In genomic region chr12:2075558-2076195, GRCh38 we compare ENCODE assay signal across 15 cellular contexts. TPM values are rescaled to one million over a fixed set of nuclear protein-coding genes. Genes with fewer than 3 reads are reported as not detected.
DNase-seq lines count a peak whose midpoint lies in the region; ATAC-seq, FAIRE-seq and TF ChIP-seq lines count a peak whose summit lies in the region.
"Had no signal": no experiment of that assay in that cellular context is flagged by ENCODE, and none has a peak within 500 bp of the region (broad histone marks: within the 10 kb centered on the region; RNA-seq: fewer than 3 reads in every experiment).

No MANE protein-coding gene starts in this region.

- H3K27ac ChIP-seq in astrocyte (ENCODE audit: low read depth, low read length) (no peak overlapping the region), mesodermal cell (ENCODE audit: low read depth, low read length, severe bottlenecking) (peak overlapping the region; percentile 10), thoracic aorta (peak overlapping the region; percentile 85 to 88)
- H3K27ac ChIP-seq: RWPE1 had no signal

- H3K9me3 ChIP-seq in astrocyte (ENCODE audit: insufficient read depth, low read depth, low read length), result no peaks in the 10 kb centered on the region
- peaks cover 3% of the 10 kb centered on the region for H3K9me3 ChIP-seq in mesodermal cell (ENCODE audit: control insufficient read depth, low read length)
- no peaks in the 10 kb centered on the region for H3K9me3 ChIP-seq in thoracic aorta
- H3K9me3 ChIP-seq: ovary had no signal

- H3K4me1 ChIP-seq in astrocyte (ENCODE audit: insufficient read depth, low read length) (no peaks in the 10 kb centered on the region), mesodermal cell (ENCODE audit: control insufficient read depth, insufficient read depth, low read length, poor library complexity, severe bottlenecking) (peaks cover 14% of the 10 kb centered on the region), thoracic aorta (ENCODE audit: control insufficient read depth in 1 of 2, low read depth in 2 of 2) (peaks cover 16 to 68% of the 10 kb centered on the region in 2 donors)

- H3K27me3 Mint-ChIP-seq in astrocyte (ENCODE audit: low read depth, unreplicated experiment), result no peaks in the 10 kb centered on the region
- H3K27me3 Mint-ChIP-seq: activated CD8-positive, alpha-beta T cell treated with anti-CD3 and anti-CD28 coated beads for 36 hours had no signal

- no peak overlapping the region for H3K4me3 Mint-ChIP-seq in astrocyte (ENCODE audit: unreplicated experiment)
- H3K4me3 Mint-ChIP-seq: activated CD8-positive, alpha-beta T cell treated with anti-CD3 and anti-CD28 coated beads for 36 hours had no signal

- H3K36me3 ChIP-seq in astrocyte (ENCODE audit: insufficient read depth, low read length) (no peaks in the 10 kb centered on the region), mesodermal cell (ENCODE audit: control insufficient read depth, insufficient read depth, low read length) (no peaks in the 10 kb centered on the region), thoracic aorta (no peaks in the 10 kb centered on the region)
- H3K36me3 ChIP-seq: ovary had no signal

- DNase-seq in astrocyte (ENCODE audit: low read depth) (no peak), Right ventricle myocardium inferior (ENCODE audit: missing footprints) (no peak), thoracic aorta (ENCODE audit: low spot score) (no peak), activated gamma-delta T cell treated with Interleukin-2 at 50 U/mL for 16 hours (no peak)
- DNase-seq: activated CD8-positive, alpha-beta T cell treated with anti-CD3 and anti-CD28 coated beads for 36 hours; AML-193; stimulated activated naive CD4-positive, alpha-beta T cell had no signal

- H3K36me3 Mint-ChIP-seq in astrocyte (ENCODE audit: low read depth, unreplicated experiment), result no peaks in the 10 kb centered on the region

- H3K27me3 ChIP-seq in astrocyte (ENCODE audit: insufficient read depth, low read length), result peaks cover 2% of the 10 kb centered on the region
- no peaks in the 10 kb centered on the region for H3K27me3 ChIP-seq in thoracic aorta (replicated peaks; ENCODE audit: insufficient read depth)
- H3K27me3 ChIP-seq: ovary had no signal

- H3K9me3 Mint-ChIP-seq in astrocyte (ENCODE audit: unreplicated experiment), result peaks cover 21% of the 10 kb centered on the region

- no peak overlapping the region for H3K9ac ChIP-seq in astrocyte (ENCODE audit: low read length)

- 93 to 95% methylated on average over 7 of the region's 7 CpGs for WGBS in mesodermal cell (ENCODE audit: insufficient coverage in 2 of 2), 2 experiments

- ATAC-seq in Right ventricle myocardium inferior (peak; percentile 94), thoracic aorta (ENCODE audit: insufficient number of reproducible peaks, low FRiP score, low read depth) (peak; percentile 85), GM19452 (IDR thresholded peaks at IDR 0.05; ENCODE audit: unreplicated experiment) (no peak), HG03342 (IDR thresholded peaks at IDR 0.05; ENCODE audit: unreplicated experiment) (no peak), GM21619 (IDR thresholded peaks at IDR 0.05; ENCODE audit: unreplicated experiment) (no peak)
- ATAC-seq: activated CD8-positive, alpha-beta T cell treated with anti-CD3 and anti-CD28 coated beads for 36 hours had no signal

- H3K4me1 Mint-ChIP-seq in astrocyte (ENCODE audit: low read depth, unreplicated experiment), result no peaks in the 10 kb centered on the region

- intact Hi-C loops in Right ventricle myocardium inferior (cut with DNase I), result loop anchor here (5.0 kb wide), 2 partner anchors 37 to 107 kb away; no protein-coding TSS in a partner anchor

- no peak for FAIRE-seq in astrocyte (lab: Jason Lieb, UNC)
- FAIRE-seq: colon, endothelial cell of umbilical vein had no signal

- no peak for TF ChIP-seq CTCF in astrocyte (IDR thresholded peaks at IDR 0.05; ENCODE audit: insufficient read depth, low read depth, low read length)
- no peak for TF ChIP-seq CTCF in thoracic aorta (IDR thresholded peaks at IDR 0.05)

- H3K4me2 ChIP-seq in astrocyte (ENCODE audit: low read length), result peak overlapping the region; percentile 2

- no peak overlapping the region for H3K27ac Mint-ChIP-seq in astrocyte (ENCODE audit: unreplicated experiment)
- H3K27ac Mint-ChIP-seq: activated CD8-positive, alpha-beta T cell treated with anti-CD3 and anti-CD28 coated beads for 36 hours had no signal

- no peak overlapping the region for H2AFZ ChIP-seq in astrocyte (ENCODE audit: low read depth, low read length)

- H4K20me1 ChIP-seq in astrocyte (ENCODE audit: insufficient read depth, low read length), result no peaks in the 10 kb centered on the region

- H3K4me3 ChIP-seq in astrocyte (ENCODE audit: insufficient read depth, low read depth, low read length) (no peak overlapping the region), mesodermal cell (ENCODE audit: extremely low read depth, insufficient read depth, low read length, poor library complexity, severe bottlenecking) (no peak overlapping the region), thoracic aorta (peak overlapping the region; percentile 33)
- H3K4me3 ChIP-seq: ovary had no signal

- H3K79me2 ChIP-seq in astrocyte (ENCODE audit: insufficient read depth, low read length), result no peaks in the 10 kb centered on the region

RNA-seq across cellular contexts. Expression of gene CACNA1C, which starts 22.9 kb away (rescaled TPM):
- total RNA-seq in astrocyte, result 1.5 and 2.1 TPM in 2 replicates
- 171 TPM for total RNA-seq in Right ventricle myocardium inferior
- polyA plus RNA-seq in mesodermal cell (2013, experiment 1 of 2), result 8.0 TPM
- polyA plus RNA-seq in mesodermal cell (2013, experiment 2 of 2), result 8.2 TPM
- total RNA-seq in thoracic aorta, result 100 to 1,000 TPM in 1 of 2 donors, 10 to 100 TPM in 1; 70.0 to 127 TPM
- total RNA-seq: endothelial cell of umbilical vein had no signal
- polyA plus RNA-seq: endothelial cell of umbilical vein had no signal

Comparison
In these comparisons a context has a peak if more than half of its experiments do, and no peak if none do; other contexts are left out.
1. ATAC-seq: peak in Right ventricle myocardium inferior (single experiment) and thoracic aorta (single experiment); none in GM19452 (single experiment), HG03342 (single experiment) and GM21619 (single experiment).
2. RNA of gene CACNA1C, which starts 22.9 kb away (total RNA-seq): 171 TPM in Right ventricle myocardium inferior (single experiment) and 70.0 to 127 TPM in thoracic aorta; 1.5 to 2.1 TPM in astrocyte; every median in the first group is over 10 times any median in the second.